11 cellular contexts compared by ENCODE assay signal in genomic region chr9:107309271-107309670, GRCh38. TPM values are rescaled to one million over a fixed set of nuclear protein-coding genes. Genes with fewer than 3 reads are reported as not detected.
DNase-seq lines count a peak whose midpoint lies in the region; ATAC-seq and TF ChIP-seq lines count a peak whose summit lies in the region.
"Had no signal": no experiment of that assay in that cellular context is flagged by ENCODE, and none has a peak within 500 bp of the region (broad histone marks: within the 10 kb centered on the region; RNA-seq: fewer than 3 reads in every experiment).

No MANE protein-coding gene starts in this region.

- no peak overlapping the region for H3K4me3 Mint-ChIP-seq in CD8-positive, alpha-beta T cell
- H3K4me3 Mint-ChIP-seq in activated T-helper 2 cell treated with anti-CD3 and anti-CD28 coated beads, Interferon-gamma antibody, Interleukin-2, Interleukin-4, amounts not matched to agents 10 μg/mL and 5 μg/mL and 100 μg/mL, durations not matched to agents 14 hours and 24 hours and 36 hours (ENCODE audit: low read depth): peak overlapping the region; percentile 13
- no peak overlapping the region for H3K4me3 Mint-ChIP-seq in mesothelial cell of epicardium

- POLR2A ChIA-PET in CD8-positive, alpha-beta T cell (lab: Charles Lee): no interaction called here

- no peak for TF ChIP-seq CTCF in CD8-positive, alpha-beta T cell (IDR thresholded peaks at IDR 0.05)
- TF ChIP-seq CTCF in mesothelial cell of epicardium (IDR thresholded peaks at IDR 0.05; ENCODE audit: unreplicated experiment): no peak

- CTCF ChIA-PET in CD8-positive, alpha-beta T cell (lab: Charles Lee): interaction anchor here (0.9 kb wide), 1 partner anchor 13 kb away, joined by 4 read pairs; no protein-coding TSS in a partner anchor

- no peak for DNase-seq in CD8-positive, alpha-beta T cell
- DNase-seq in activated T-helper 2 cell treated with anti-CD3 and anti-CD28 coated beads, Interferon-gamma antibody, Interleukin-2, Interleukin-4, amounts not matched to agents 10 μg/mL and 5 μg/mL and 100 μg/mL, durations not matched to agents 14 hours and 24 hours and 36 hours (ENCODE audit: low spot score): no peak
- DNase-seq in dermis blood vessel endothelial cell (no peak), mesothelial cell of epicardium (ENCODE audit: low spot score in 2 of 2, unreplicated experiment in 2 of 2) (no peak), amygdala (lab: John Stamatoyannopoulos, UW) (no peak), HCEC 1CT (no peak)
- DNase-seq: foreskin melanocyte; NCI-H345; stimulated activated CD4-positive, alpha-beta T cell treated with anti-CD3 and anti-CD28 coated beads, Interleukin-15, amount 100 ng/mL, for 24 hours had no signal

- no peak overlapping the region for H3K27ac ChIP-seq in CD8-positive, alpha-beta T cell (ENCODE audit: low read depth, low read length)

- ATAC-seq in CD8-positive, alpha-beta T cell: peak; percentile 77
- ATAC-seq in GM19397 (IDR thresholded peaks at IDR 0.05; ENCODE audit: unreplicated experiment) (peak; percentile 79), HG03378 (IDR thresholded peaks at IDR 0.05; ENCODE audit: unreplicated experiment) (peak; percentile 86)

- H3K27ac Mint-ChIP-seq in CD8-positive, alpha-beta T cell: peak overlapping the region; percentile 66
- H3K27ac Mint-ChIP-seq in activated T-helper 2 cell treated with anti-CD3 and anti-CD28 coated beads, Interferon-gamma antibody, Interleukin-2, Interleukin-4, amounts not matched to agents 10 μg/mL and 5 μg/mL and 100 μg/mL, durations not matched to agents 14 hours and 24 hours and 36 hours: peak overlapping the region; percentile 44
- no peak overlapping the region for H3K27ac Mint-ChIP-seq in mesothelial cell of epicardium

- H3K4me1 ChIP-seq in CD8-positive, alpha-beta T cell (ENCODE audit: insufficient read depth, low read length): peaks cover 24% of the 10 kb centered on the region

- no peaks in the 10 kb centered on the region for H3K9me3 Mint-ChIP-seq in CD8-positive, alpha-beta T cell
- H3K9me3 Mint-ChIP-seq in activated T-helper 2 cell treated with anti-CD3 and anti-CD28 coated beads, Interferon-gamma antibody, Interleukin-2, Interleukin-4, amounts not matched to agents 10 μg/mL and 5 μg/mL and 100 μg/mL, durations not matched to agents 14 hours and 24 hours and 36 hours: no peaks in the 10 kb centered on the region
- no peaks in the 10 kb centered on the region for H3K9me3 Mint-ChIP-seq in mesothelial cell of epicardium

- H3K27me3 Mint-ChIP-seq in CD8-positive, alpha-beta T cell (ENCODE audit: low read depth): no peaks in the 10 kb centered on the region
- no peaks in the 10 kb centered on the region for H3K27me3 Mint-ChIP-seq in activated T-helper 2 cell treated with anti-CD3 and anti-CD28 coated beads, Interferon-gamma antibody, Interleukin-2, Interleukin-4, amounts not matched to agents 10 μg/mL and 5 μg/mL and 100 μg/mL, durations not matched to agents 14 hours and 24 hours and 36 hours (ENCODE audit: low read depth)
- no peaks in the 10 kb centered on the region for H3K27me3 Mint-ChIP-seq in mesothelial cell of epicardium (ENCODE audit: low read depth)

- intact Hi-C loops in CD8-positive, alpha-beta T cell (cut with DNase I, micrococcal nuclease): no loop called here
- intact Hi-C loops in activated T-helper 2 cell treated with anti-CD3 and anti-CD28 coated beads, Interferon-gamma antibody, Interleukin-2, Interleukin-4, amounts not matched to agents 10 μg/mL and 5 μg/mL and 100 μg/mL, durations not matched to agents 14 hours and 24 hours and 36 hours (cut with micrococcal nuclease): loop anchor here (1.0 kb wide), 2 partner anchors 21 to 25 kb away; no protein-coding TSS in a partner anchor

- peaks cover 81% of the 10 kb centered on the region for H3K36me3 Mint-ChIP-seq in CD8-positive, alpha-beta T cell
- peaks cover 81% of the 10 kb centered on the region for H3K36me3 Mint-ChIP-seq in activated T-helper 2 cell treated with anti-CD3 and anti-CD28 coated beads, Interferon-gamma antibody, Interleukin-2, Interleukin-4, amounts not matched to agents 10 μg/mL and 5 μg/mL and 100 μg/mL, durations not matched to agents 14 hours and 24 hours and 36 hours (ENCODE audit: low read depth)
- H3K36me3 Mint-ChIP-seq in mesothelial cell of epicardium: peaks cover 61% of the 10 kb centered on the region

- H3K36me3 ChIP-seq in CD8-positive, alpha-beta T cell (ENCODE audit: insufficient read depth, low read length): peaks cover 14% of the 10 kb centered on the region

- no peaks in the 10 kb centered on the region for H3K27me3 ChIP-seq in CD8-positive, alpha-beta T cell (ENCODE audit: insufficient read depth, low read length)

- H3K4me3 ChIP-seq in CD8-positive, alpha-beta T cell (ENCODE audit: low read depth, low read length): no peak overlapping the region

- peaks cover 69% of the 10 kb centered on the region for H3K4me1 Mint-ChIP-seq in CD8-positive, alpha-beta T cell (ENCODE audit: low read depth)
- peaks cover 52% of the 10 kb centered on the region for H3K4me1 Mint-ChIP-seq in activated T-helper 2 cell treated with anti-CD3 and anti-CD28 coated beads, Interferon-gamma antibody, Interleukin-2, Interleukin-4, amounts not matched to agents 10 μg/mL and 5 μg/mL and 100 μg/mL, durations not matched to agents 14 hours and 24 hours and 36 hours (ENCODE audit: low read depth)
- H3K4me1 Mint-ChIP-seq in mesothelial cell of epicardium: peaks cover 5% of the 10 kb centered on the region

- H3K9me3 ChIP-seq in CD8-positive, alpha-beta T cell (ENCODE audit: low read length): no peaks in the 10 kb centered on the region

RNA-seq across cellular contexts. Expression of gene RAD23B, which starts 26.2 kb away (rescaled TPM):
- 10 to 100 TPM; 82.9 to 91.0 TPM for total RNA-seq in CD8-positive, alpha-beta T cell
- total RNA-seq in activated T-helper 2 cell treated with anti-CD3 and anti-CD28 coated beads, Interferon-gamma antibody, Interleukin-2, Interleukin-4, amounts not matched to agents 10 μg/mL and 5 μg/mL and 100 μg/mL, durations not matched to agents 14 hours and 24 hours and 36 hours: 142 and 145 TPM in 2 replicates
- total RNA-seq in dermis blood vessel endothelial cell: 75.0 and 98.8 TPM in 2 replicates
- 97.5 to 105 TPM (median 101 TPM) in 3 replicates for total RNA-seq in mesothelial cell of epicardium
